Comparison of ENCODE assay signal across 9 cellular contexts in the genomic region with DNA sequence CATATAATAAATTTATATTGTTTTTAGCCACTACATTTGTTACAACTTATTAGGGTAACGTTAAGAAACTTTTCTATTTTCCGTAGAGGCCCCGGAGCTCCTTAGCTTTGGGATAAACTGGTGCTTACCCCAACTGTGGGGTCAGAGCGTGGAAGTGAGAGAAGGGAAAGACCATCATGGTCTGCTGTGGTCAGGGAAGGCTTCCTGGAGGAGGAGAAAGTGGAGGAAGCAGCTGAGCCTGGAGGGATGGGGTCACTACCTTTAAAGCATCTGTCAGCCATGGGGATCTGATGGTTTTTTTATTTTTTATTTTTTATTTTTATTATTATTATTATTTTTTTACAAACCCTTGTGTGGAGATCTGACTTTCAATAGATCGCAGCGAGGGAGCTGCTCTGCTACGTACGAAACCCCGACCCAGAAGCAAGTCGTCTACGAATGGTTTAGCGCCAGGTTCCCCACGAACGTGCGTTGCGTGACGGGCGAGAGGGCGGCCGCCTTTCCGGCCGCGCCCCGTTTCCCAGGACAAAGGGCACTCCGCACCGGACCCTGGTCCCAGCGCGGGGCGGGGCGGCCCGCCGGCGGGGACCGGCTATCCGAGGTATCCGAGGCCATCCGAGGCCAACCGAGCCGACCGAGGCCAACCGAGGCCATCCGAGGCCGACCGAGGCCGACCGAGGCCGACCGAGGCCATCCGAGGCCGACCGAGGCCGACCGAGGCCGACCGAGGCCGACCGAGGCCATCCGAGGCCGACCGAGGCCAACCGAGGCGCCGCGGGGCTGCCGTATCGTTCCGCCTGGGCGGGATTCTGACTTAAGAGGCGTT.
DNase-seq lines count a peak whose midpoint lies in the region; ATAC-seq and TF ChIP-seq lines count a peak whose summit lies in the region.
"Had no signal": no experiment of that assay in that cellular context is flagged by ENCODE, and none has a peak within 500 bp of the region (broad histone marks: within the 10 kb centered on the region; RNA-seq: fewer than 3 reads in every experiment).

No MANE protein-coding gene starts in this region.

- WGBS in right cardiac atrium = 8% methylated on average over 69 of the region's 69 CpGs
- WGBS in psoas muscle, 3 donors = 6 to 7% (median 6%) methylated on average over 67 to 69 of the region's 69 CpGs

- peak overlapping the region; percentile 56 for H3K9ac ChIP-seq in HUES6 (ENCODE audit: low read length)
- H3K9ac ChIP-seq: BLaER1 treated with 17β-estradiol and CSF1 and Interleukin-3, amounts not matched to agents 10 nM and 100 nM had no signal

- no peaks in the 10 kb centered on the region for H3K36me3 ChIP-seq in HUES6 (ENCODE audit: control insufficient read depth, insufficient read depth, low read length)
- no peaks in the 10 kb centered on the region for H3K36me3 ChIP-seq in psoas muscle (ENCODE audit: insufficient read depth in 1 of 2, low read depth in 1 of 2)
- H3K36me3 ChIP-seq: BLaER1 treated with 17β-estradiol and CSF1 and Interleukin-3, amounts not matched to agents 10 nM and 100 nM had no signal

- H3K4me1 Mint-ChIP-seq in T-helper 17 cell (peaks cover 23% of the 10 kb centered on the region), type B pancreatic cell (ENCODE audit: unreplicated experiment) (peaks cover 14% of the 10 kb centered on the region)

- H3K9me3 ChIP-seq in HUES6 (ENCODE audit: control insufficient read depth, insufficient read depth, low read depth, low read length) = no peaks in the 10 kb centered on the region
- no peaks in the 10 kb centered on the region for H3K9me3 ChIP-seq in T-helper 17 cell (ENCODE audit: control insufficient read depth, low read length, poor library complexity, severe bottlenecking)
- H3K9me3 ChIP-seq in right cardiac atrium (ENCODE audit: control insufficient read depth, low read length) = no peaks in the 10 kb centered on the region
- H3K9me3 ChIP-seq in psoas muscle = no peaks in the 10 kb centered on the region

- H3K27me3 ChIP-seq in HUES6 (ENCODE audit: control insufficient read depth, insufficient read depth, low read length) (peaks cover 6% of the 10 kb centered on the region; the same call in 1 of the 2 replicates), right cardiac atrium (ENCODE audit: control insufficient read depth, insufficient read depth) (no peaks in the 10 kb centered on the region), psoas muscle (ENCODE audit: insufficient read depth in 3 of 3, low read length in 2 of 3) (peaks cover 0 to 11% (median 0%) of the 10 kb centered on the region in 3 donors)
- H3K27me3 ChIP-seq: BLaER1 treated with 17β-estradiol and CSF1 and Interleukin-3, amounts not matched to agents 10 nM and 100 nM had no signal

- TF ChIP-seq CTCF in psoas muscle (IDR thresholded peaks at IDR 0.05) (no peak), type B pancreatic cell (conservative IDR thresholded peaks at IDR 0.05) (no peak)

- H3K36me3 Mint-ChIP-seq in T-helper 17 cell (ENCODE audit: low read depth) (no peaks in the 10 kb centered on the region), type B pancreatic cell (no peaks in the 10 kb centered on the region)

- H3K27ac Mint-ChIP-seq in T-helper 17 cell (peak overlapping the region; percentile 34), type B pancreatic cell (peak overlapping the region; percentile 61)

- peaks cover 29% of the 10 kb centered on the region for H3K27me3 Mint-ChIP-seq in T-helper 17 cell
- peaks cover 5% of the 10 kb centered on the region for H3K27me3 Mint-ChIP-seq in type B pancreatic cell

- ATAC-seq in T-helper 17 cell (peak; percentile 93), right cardiac atrium (peak; percentile 99 to 100), psoas muscle (peak; percentile 86 to 96 (median 92))

- DNase-seq in NCI-H345 (lab: John Stamatoyannopoulos, UW) (peak; percentile 11), NCI-H345 treated with DMSO at 0.1 percent for 48 hours (lab: John Stamatoyannopoulos, UW; ENCODE audit: unreplicated experiment) (no peak), T-helper 17 cell (peak; percentile 45 to 75 (median 52)), amniotic stem cell (lab: John Stamatoyannopoulos, UW) (peak; percentile 40), right cardiac atrium (peak; percentile 91 to 96 (median 94)), psoas muscle (peak; percentile 84 to 88), type B pancreatic cell (ENCODE audit: extremely low spot score, unreplicated experiment) (peak; percentile 91)

- H3K9me3 Mint-ChIP-seq in type B pancreatic cell = peaks cover 5% of the 10 kb centered on the region

- H3K27ac ChIP-seq in HUES6 (ENCODE audit: low read depth, low read length) = no peak overlapping the region
- H3K27ac ChIP-seq in right cardiac atrium (ENCODE audit: low read length) = peak overlapping the region; percentile 43
- H3K27ac ChIP-seq in psoas muscle = peak overlapping the region; percentile 61
- H3K27ac ChIP-seq: BLaER1 treated with 17β-estradiol and CSF1 and Interleukin-3, amounts not matched to agents 10 nM and 100 nM had no signal

- H3K4me3 ChIP-seq in HUES6 (ENCODE audit: low read depth, low read length) (peak overlapping the region; percentile 57), right cardiac atrium (ENCODE audit: low read length) (peak overlapping the region; percentile 41), psoas muscle (peak overlapping the region; percentile 62)
- H3K4me3 ChIP-seq: BLaER1 treated with 17β-estradiol and CSF1 and Interleukin-3, amounts not matched to agents 10 nM and 100 nM had no signal

- intact Hi-C loops in right cardiac atrium (cut with DNase I) = no loop called here
- intact Hi-C loops in psoas muscle (cut with DNase I) = no loop called here

- H3K4me3 Mint-ChIP-seq in T-helper 17 cell (peak overlapping the region; percentile 81), type B pancreatic cell (peak overlapping the region; percentile 85)

- H3K4me1 ChIP-seq in HUES6 (ENCODE audit: control insufficient read depth, insufficient read depth, low read length) (no peaks in the 10 kb centered on the region), right cardiac atrium (ENCODE audit: control insufficient read depth, insufficient read depth, low read length) (no peaks in the 10 kb centered on the region), psoas muscle (no peaks in the 10 kb centered on the region)
